7 cellular contexts compared by ENCODE assay signal in the genomic region with DNA sequence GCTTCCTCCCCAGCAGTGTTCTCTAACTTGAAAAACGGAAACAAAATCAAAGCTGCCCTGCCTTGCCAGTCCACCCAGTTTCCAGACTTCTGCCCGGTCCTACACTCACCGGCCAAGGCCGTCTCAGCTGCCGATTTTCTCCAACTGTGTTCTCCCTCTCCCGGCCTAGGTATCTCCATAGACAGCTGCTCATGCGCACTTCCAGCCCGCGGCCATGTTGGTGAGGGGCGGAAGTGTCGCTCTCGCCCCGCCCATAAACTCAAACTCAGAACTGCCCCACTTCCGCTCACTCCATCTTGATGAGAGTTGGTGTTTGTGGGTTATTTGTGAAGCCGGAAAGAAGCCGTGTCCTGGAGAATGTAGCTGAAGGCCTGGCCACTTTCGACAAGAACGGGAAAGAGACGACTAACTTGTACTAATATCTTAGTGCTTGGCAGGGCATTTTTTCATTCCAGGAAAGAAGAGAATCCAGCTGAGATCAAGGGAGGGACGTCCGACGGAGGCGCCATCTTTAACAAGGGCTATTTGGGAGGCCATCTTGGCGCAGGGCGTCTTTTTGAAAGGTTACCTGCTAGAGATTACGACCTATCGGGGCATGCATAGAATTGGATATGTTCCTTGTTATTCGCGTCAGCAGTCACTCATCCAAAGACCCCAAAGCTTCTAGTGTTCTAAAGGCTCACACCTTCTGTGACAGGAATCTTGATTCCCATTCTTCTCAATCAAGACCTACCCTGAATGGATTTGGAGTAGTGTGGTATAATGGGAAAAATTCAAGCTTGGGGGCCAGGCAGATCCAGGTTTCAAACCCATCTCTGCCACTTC.
DNase-seq lines count a peak whose midpoint lies in the region; ATAC-seq and TF ChIP-seq lines count a peak whose summit lies in the region.

A gene with protein sequence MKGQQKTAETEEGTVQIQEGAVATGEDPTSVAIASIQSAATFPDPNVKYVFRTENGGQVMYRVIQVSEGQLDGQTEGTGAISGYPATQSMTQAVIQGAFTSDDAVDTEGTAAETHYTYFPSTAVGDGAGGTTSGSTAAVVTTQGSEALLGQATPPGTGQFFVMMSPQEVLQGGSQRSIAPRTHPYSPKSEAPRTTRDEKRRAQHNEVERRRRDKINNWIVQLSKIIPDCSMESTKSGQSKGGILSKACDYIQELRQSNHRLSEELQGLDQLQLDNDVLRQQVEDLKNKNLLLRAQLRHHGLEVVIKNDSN (minus strand): TSS at position 229 of the 825 bp plus-strand sequence. CDS start 2,702 bp downstream, outside the sequence.

- peak; percentile 96 to 98 for DNase-seq in NCI-H2081 (lab: John Stamatoyannopoulos, UW)
- peak; percentile 85 for DNase-seq in T1000 (lab: John Stamatoyannopoulos, UW)
- peak; percentile 98 for DNase-seq in astrocyte of the hippocampus (ENCODE audit: low read depth, low spot score)
- peak; percentile 89 to 96 for DNase-seq in hippocampal formation (lab: John Stamatoyannopoulos, UW)
- peak; percentile 84 for DNase-seq in retinal pigment epithelial cell (ENCODE audit: low read depth)

- peak within 1 kb of the TSS; percentile 95 for H3K4me3 ChIP-seq in retinal pigment epithelial cell (ENCODE audit: low read length)

- TF ChIP-seq CTCF in retinal pigment epithelial cell (conservative IDR thresholded peaks at IDR 0.05; ENCODE audit: low read depth, low read length) = no peak

- ATAC-seq in GM18508 (IDR thresholded peaks at IDR 0.05; ENCODE audit: insufficient read depth, unreplicated experiment) = peak; percentile 31
- peak; percentile 53 for ATAC-seq in HG03025 (IDR thresholded peaks at IDR 0.05; ENCODE audit: low FRiP score, unreplicated experiment)

Comparison
In these comparisons a context has a peak if more than half of its experiments do, and no peak if none do; other contexts are left out.
1. Peak in every context shown above with its lines: DNase-seq, ATAC-seq and H3K4me3 ChIP-seq.